25 cellular contexts compared by ENCODE assay signal in the genomic region with DNA sequence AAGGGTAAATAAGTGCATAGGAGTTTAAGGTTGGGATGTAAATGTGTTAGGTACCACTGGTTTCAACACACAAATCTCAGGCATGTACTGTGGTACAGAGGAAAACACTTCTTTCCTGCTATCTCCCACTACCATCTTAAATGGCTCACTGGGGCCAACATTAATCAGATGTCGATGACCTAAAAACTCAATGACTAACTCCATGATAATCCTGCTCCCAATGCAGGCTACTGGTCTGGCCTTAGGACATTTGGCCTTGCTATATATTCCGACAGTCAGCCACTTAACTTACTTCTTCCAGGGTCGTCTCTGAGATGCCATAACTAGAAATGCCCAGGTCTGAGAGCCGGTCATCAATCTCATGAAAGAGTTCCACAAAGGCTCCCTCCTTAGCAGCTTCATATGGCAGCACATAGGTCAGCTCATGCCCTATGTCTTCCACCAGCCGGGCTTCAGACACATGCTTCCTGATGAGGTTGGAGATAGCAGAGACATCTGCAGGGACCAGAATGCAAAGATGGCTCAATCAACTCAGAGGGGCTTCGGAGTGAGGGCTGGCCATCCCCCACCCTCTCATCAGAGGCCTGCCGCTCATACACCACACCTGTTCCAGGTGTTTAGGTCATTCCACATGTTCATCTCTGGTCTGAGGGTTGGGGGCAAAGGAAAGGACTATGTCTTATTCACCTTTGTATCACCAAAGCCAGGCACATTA. TPM values are rescaled to one million over a fixed set of nuclear protein-coding genes. Genes with fewer than 3 reads are reported as not detected.
"Had no signal": no experiment of that assay in that cellular context is flagged by ENCODE, and none has a peak within 500 bp of the region (broad histone marks: within the 10 kb centered on the region; RNA-seq: fewer than 3 reads in every experiment).

No MANE protein-coding gene starts in this region.

- H3K27ac ChIP-seq: colonic mucosa, esophagus muscularis mucosa, foreskin keratinocyte, gastroesophageal sphincter, heart left ventricle, hepatocyte, left lung, lower lobe of right lung had no signal

- H3K9me3 ChIP-seq: colonic mucosa, esophagus muscularis mucosa, gastroesophageal sphincter, heart left ventricle, left lung, lower lobe of right lung, mucosa of descending colon had no signal

- H3K27me3 Mint-ChIP-seq: dendritic cell treated with granulocyte-macrophage colony-stimulating factor and Interleukin-4, amounts not matched to agents 40 ng/mL and 50 ng/mL, for 4 days; effector memory CD8-positive, alpha-beta T cell had no signal

- H3K9me3 Mint-ChIP-seq: dendritic cell treated with granulocyte-macrophage colony-stimulating factor and Interleukin-4, amounts not matched to agents 40 ng/mL and 50 ng/mL, for 4 days; effector memory CD8-positive, alpha-beta T cell; endodermal cell; immature natural killer cell; mesothelial cell of epicardium had no signal

- H3K36me3 Mint-ChIP-seq: immature natural killer cell had no signal

- H3K4me3 ChIP-seq: colonic mucosa, esophagus muscularis mucosa, gastroesophageal sphincter, heart left ventricle, hepatocyte, left lung, lower lobe of right lung, mucosa of descending colon had no signal

- H3K4me3 Mint-ChIP-seq: dendritic cell treated with granulocyte-macrophage colony-stimulating factor and Interleukin-4, amounts not matched to agents 40 ng/mL and 50 ng/mL, for 4 days; effector memory CD8-positive, alpha-beta T cell; endodermal cell; immature natural killer cell; mesothelial cell of epicardium had no signal

- H3K4me2 ChIP-seq: hepatocyte had no signal

- H3K27ac Mint-ChIP-seq: dendritic cell treated with granulocyte-macrophage colony-stimulating factor and Interleukin-4, amounts not matched to agents 40 ng/mL and 50 ng/mL, for 4 days; effector memory CD8-positive, alpha-beta T cell; endodermal cell; immature natural killer cell; mesothelial cell of epicardium had no signal

- ATAC-seq: effector memory CD8-positive, alpha-beta T cell; foreskin keratinocyte; heart left ventricle; left cardiac atrium; left lung; left ventricle myocardium superior; mucosa of descending colon had no signal

- DNase-seq: colonic mucosa; cortex of kidney; effector CD8-positive, alpha-beta T cell; effector memory CD8-positive, alpha-beta T cell; endodermal cell; foreskin keratinocyte; heart left ventricle; hypothalamus; immature natural killer cell; left cardiac atrium; left lung; left ventricle myocardium superior; lower lobe of right lung; mesenchymal stem cell; mucosa of descending colon had no signal

- H2AFZ ChIP-seq: hepatocyte had no signal

- H3K4me1 Mint-ChIP-seq: endodermal cell, immature natural killer cell, mesothelial cell of epicardium had no signal

- H3K4me1 ChIP-seq: colonic mucosa, foreskin keratinocyte, left lung, lower lobe of right lung had no signal

- H3K27me3 ChIP-seq: colonic mucosa, esophagus muscularis mucosa, foreskin keratinocyte, gastroesophageal sphincter, heart left ventricle, hepatocyte, left lung had no signal

- FAIRE-seq: endometrium, endothelial cell of umbilical vein, frontal cortex, keratinocyte had no signal

RNA-seq across cellular contexts. Expression of a gene that starts 52.1 kb away (rescaled TPM):
- total RNA-seq: epithelial cell of proximal tubule had no signal
